ENCODE assay signal across 14 cellular contexts in genomic region chr1:230857077-230857476, GRCh38. TPM values are rescaled to one million over a fixed set of nuclear protein-coding genes. Genes with fewer than 3 reads are reported as not detected.
DNase-seq lines count a peak whose midpoint lies in the region; ATAC-seq and TF ChIP-seq lines count a peak whose summit lies in the region.
"Had no signal": no experiment of that assay in that cellular context is flagged by ENCODE, and none has a peak within 500 bp of the region (broad histone marks: within the 10 kb centered on the region; RNA-seq: fewer than 3 reads in every experiment).

No MANE protein-coding gene starts in this region.

- peak overlapping the region; percentile 60 for H3K4me3 Mint-ChIP-seq in chondrocyte (ENCODE audit: unreplicated experiment)
- H3K4me3 Mint-ChIP-seq: CD14-positive monocyte, natural killer cell had no signal

- peaks cover 2% of the 10 kb centered on the region for H3K9me3 Mint-ChIP-seq in chondrocyte (ENCODE audit: low read depth)
- H3K9me3 Mint-ChIP-seq: natural killer cell had no signal

- DNase-seq in HT1080 (ENCODE audit: low read depth) (peak; percentile 89), chondrocyte (ENCODE audit: low spot score) (no peak), substantia nigra (lab: John Stamatoyannopoulos, UW) (peak in 48 of 49 donors; percentile 31 to 90 (median 68)), lower leg skin (ENCODE audit: low spot score in 2 of 2) (no peak)
- DNase-seq: activated CD4-positive, CD25-positive, alpha-beta regulatory T cell treated with anti-CD3 and anti-CD28 coated beads, Interleukin-2, amount 50 U/mL, for 72 hours; erythroblast; natural killer cell; NCI-H2107 had no signal

- intact Hi-C loops in lower leg skin (cut with DNase I; ENCODE audit: low total_unique reads) = no loop called here

- H3K27me3 Mint-ChIP-seq in chondrocyte (ENCODE audit: low read depth) = no peaks in the 10 kb centered on the region

- no peak for TF ChIP-seq POLR2A in lower leg skin (IDR thresholded peaks at IDR 0.05)

- H3K36me3 Mint-ChIP-seq in chondrocyte (ENCODE audit: low read depth) = peaks cover 58% of the 10 kb centered on the region
- H3K36me3 Mint-ChIP-seq: CD14-positive monocyte, natural killer cell had no signal

- H3K4me1 ChIP-seq in mesodermal cell (ENCODE audit: control insufficient read depth, insufficient read depth, low read length, poor library complexity, severe bottlenecking) = peaks cover 51% of the 10 kb centered on the region

- H3K4me3 ChIP-seq in mesodermal cell (ENCODE audit: extremely low read depth, insufficient read depth, low read length, poor library complexity, severe bottlenecking) (no peak overlapping the region), lower leg skin (ENCODE audit: low read depth, poor library complexity, severe bottlenecking) (no peak overlapping the region)
- H3K4me3 ChIP-seq: cardiac muscle cell had no signal

- H3K4me1 Mint-ChIP-seq in chondrocyte (ENCODE audit: low read depth) = peaks cover 100% of the 10 kb centered on the region
- H3K4me1 Mint-ChIP-seq: natural killer cell had no signal

- no peak for ATAC-seq in GM21381 (IDR thresholded peaks at IDR 0.05; ENCODE audit: unreplicated experiment)
- ATAC-seq in GM19328 (IDR thresholded peaks at IDR 0.05; ENCODE audit: unreplicated experiment) = no peak
- no peak for ATAC-seq in HG02763 (IDR thresholded peaks at IDR 0.05; ENCODE audit: unreplicated experiment)
- ATAC-seq: natural killer cell had no signal

- H3K27ac ChIP-seq in mesodermal cell (ENCODE audit: low read depth, low read length, severe bottlenecking) (peak overlapping the region; percentile 76), substantia nigra (ENCODE audit: low read depth, low read length, poor library complexity, severe bottlenecking) (peak overlapping the region; percentile 94)
- H3K27ac ChIP-seq: cardiac muscle cell had no signal

- WGBS in mesodermal cell (ENCODE audit: insufficient coverage in 2 of 2), 2 experiments = 77 to 97% methylated on average over 6 to 9 of the region's 13 CpGs
- 90 to 91% methylated on average over 13 of the region's 13 CpGs for WGBS in lower leg skin, 2 donors

- peaks cover 13% of the 10 kb centered on the region for H3K9me3 ChIP-seq in mesodermal cell (ENCODE audit: control insufficient read depth, low read length)

- H3K36me3 ChIP-seq in mesodermal cell (ENCODE audit: control insufficient read depth, insufficient read depth, low read length) = peaks cover 60% of the 10 kb centered on the region

- TF ChIP-seq CTCF in chondrocyte (IDR thresholded peaks at IDR 0.05) = no peak
- TF ChIP-seq CTCF in lower leg skin (IDR thresholded peaks at IDR 0.05) = no peak

- H3K27ac Mint-ChIP-seq in chondrocyte (ENCODE audit: unreplicated experiment) = peak overlapping the region; percentile 97
- H3K27ac Mint-ChIP-seq: CD14-positive monocyte, natural killer cell had no signal

RNA-seq across cellular contexts. Expression of gene C1orf198, which starts 11.2 kb away (rescaled TPM):
- total RNA-seq in HT1080 (2014; rRNA removed; shearing (Covaris generic)) = 15.8 and 17.0 TPM in 2 replicates
- 15.9 and 17.6 TPM in 2 replicates for polyA plus RNA-seq in HT1080 (2015; cell fraction: cytosol; rRNA removed)
- polyA plus RNA-seq in HT1080 (2015; cell fraction: nucleus; rRNA removed) = 12.8 and 14.1 TPM in 2 replicates
- total RNA-seq in chondrocyte (474 to 505 TPM (median 492 TPM) in 3 replicates), lower leg skin (10 to 100 TPM; 71.1 to 80.1 (median 73.3) TPM)
- 50.5 TPM for polyA plus RNA-seq in mesodermal cell (2013, experiment 1 of 2)
- 50.3 TPM for polyA plus RNA-seq in mesodermal cell (2013, experiment 2 of 2)

Comparison
In these comparisons a context has a peak if more than half of its experiments do, and no peak if none do; other contexts are left out.
1. DNase-seq: peak in HT1080 (single experiment) and substantia nigra (48 of 49); none in chondrocyte (single experiment) and lower leg skin (0 of 2).